ENCODE assay signal across 11 cellular contexts in genomic region chr17:4858068-4858879, GRCh38. TPM values are rescaled to one million over a fixed set of nuclear protein-coding genes. Genes with fewer than 3 reads are reported as not detected.
DNase-seq lines count a peak whose midpoint lies in the region; TF ChIP-seq lines count a peak whose summit lies in the region.
"Had no signal": no experiment of that assay in that cellular context is flagged by ENCODE, and none has a peak within 500 bp of the region (broad histone marks: within the 10 kb centered on the region; RNA-seq: fewer than 3 reads in every experiment).

No MANE protein-coding gene starts in this region.

- TF ChIP-seq POLR2A in uterus (IDR thresholded peaks at IDR 0.05): no peak

- no peaks in the 10 kb centered on the region for H3K27me3 ChIP-seq in mucosa of stomach (ENCODE audit: control insufficient read depth, insufficient read depth, low read length)
- no peaks in the 10 kb centered on the region for H3K27me3 ChIP-seq in uterus

- no peak overlapping the region for H3K4me3 Mint-ChIP-seq in CD14-positive monocyte

- peaks cover 48 to 59% of the 10 kb centered on the region in 2 donors for H3K36me3 Mint-ChIP-seq in CD14-positive monocyte

- no peaks in the 10 kb centered on the region for H3K9me3 ChIP-seq in mucosa of stomach (ENCODE audit: control insufficient read depth, low read length)
- H3K9me3 ChIP-seq in uterus: no peaks in the 10 kb centered on the region

- peak overlapping the region in 3 of 7 donors; percentile 10 to 63 (median 18) for H3K27ac Mint-ChIP-seq in CD14-positive monocyte

- peaks cover 2 to 4% (median 3%) of the 10 kb centered on the region in 3 donors for H3K27me3 Mint-ChIP-seq in CD14-positive monocyte (ENCODE audit: low read depth in 3 of 3)

- peaks cover 15% of the 10 kb centered on the region for H3K4me1 ChIP-seq in mucosa of stomach (ENCODE audit: control insufficient read depth, insufficient read depth, low read length)
- peaks cover 0 to 5% of the 10 kb centered on the region in 2 donors for H3K4me1 ChIP-seq in uterus

- H3K36me3 ChIP-seq in mucosa of stomach (ENCODE audit: control insufficient read depth, insufficient read depth, low read length) (no peaks in the 10 kb centered on the region), uterus (no peaks in the 10 kb centered on the region)

- intact Hi-C loops in uterus (cut with DNase I; ENCODE audit: low total_unique reads) (no loop called here), CD14-positive monocyte (cut with micrococcal nuclease) (no loop called here), posterior vena cava (cut with DNase I) (no loop called here)

- H3K9me3 Mint-ChIP-seq in CD14-positive monocyte: no peaks in the 10 kb centered on the region

- peak overlapping the region; percentile 43 for H3K9ac ChIP-seq in mucosa of stomach (ENCODE audit: low read length)

- peak overlapping the region; percentile 47 to 74 for H3K27ac ChIP-seq in uterus

- H3K4me1 Mint-ChIP-seq in CD14-positive monocyte: peaks cover 19% of the 10 kb centered on the region

- DNase-seq in NCI-H2029 (lab: John Stamatoyannopoulos, UW) (peak; percentile 14), NCI-H2029 treated with DMSO at 0.1 percent for 48 hours (lab: John Stamatoyannopoulos, UW) (no peak), foreskin melanocyte (peak; percentile 59), uterus (peak in 1 of 2 donors; percentile 39), CD14-positive monocyte (ENCODE audit: low spot score) (no peak), posterior vena cava (ENCODE audit: low spot score) (no peak), NCI-H2107 treated with DMSO at 0.1 percent for 48 hours (lab: John Stamatoyannopoulos, UW; ENCODE audit: unreplicated experiment) (no peak)
- DNase-seq: activated gamma-delta T cell treated with Interleukin-2 at 50 U/mL for 16 hours had no signal

- no peak for TF ChIP-seq CTCF in uterus (IDR thresholded peaks at IDR 0.05)
- no peak for TF ChIP-seq CTCF in CD14-positive monocyte (IDR thresholded peaks at IDR 0.05)

- H3K4me3 ChIP-seq in mucosa of stomach (ENCODE audit: low read length) (no peak overlapping the region), uterus (no peak overlapping the region)

RNA-seq across cellular contexts. Expression of gene MINK1, which starts 25.1 kb away (rescaled TPM):
- total RNA-seq in uterus: 10 to 100 TPM; 17.9 to 99.2 (median 27.9) TPM
- polyA plus RNA-seq in CD14-positive monocyte: 1 to 10 TPM; 3.2 to 7.2 TPM
- 10 to 100 TPM; 53.3 to 67.0 TPM for total RNA-seq in posterior vena cava

RNA-seq across cellular contexts. Expression of gene C17orf107, which starts 41.1 kb away (rescaled TPM):
- total RNA-seq in uterus (1 to 10 TPM in 3 of 4 donors, not detected in 1; 2.9 to 6.6 (median 3.5) TPM), posterior vena cava (1 to 10 TPM in 1 of 2 donors, under 1 TPM in 1; 1.00 to 1.3 TPM)
- 1 to 10 TPM; 1.9 to 4.2 TPM for polyA plus RNA-seq in CD14-positive monocyte

RNA-seq across cellular contexts. Expression of gene CHRNE, which starts 44.6 kb away (rescaled TPM):
- total RNA-seq in uterus (under 1 TPM in 2 of 4 donors, not detected in 2; 0.79 to 0.83 TPM), posterior vena cava (1 to 10 TPM in 1 of 2 donors, under 1 TPM in 1; 0.57 to 1.5 TPM)
- polyA plus RNA-seq in CD14-positive monocyte: 1 to 10 TPM in 1 of 2 donors, under 1 TPM in 1; 0.54 to 2.1 TPM
- total RNA-seq: A172, RPMI7951 had no signal

RNA-seq across cellular contexts. Expression of gene PLD2, which starts 51.3 kb away (rescaled TPM):
- total RNA-seq in uterus (10 to 100 TPM in 3 of 4 donors, 1 to 10 TPM in 1; 10.0 to 54.3 (median 25.1) TPM), posterior vena cava (10 to 100 TPM; 22.2 to 30.3 TPM)
- 1 to 10 TPM; 3.5 to 4.0 TPM for polyA plus RNA-seq in CD14-positive monocyte

Comparison
In these comparisons a context has a peak if more than half of its experiments do, and no peak if none do; other contexts are left out.
1. DNase-seq: peak in NCI-H2029 (single experiment) and foreskin melanocyte (single experiment); none in NCI-H2029 treated with DMSO at 0.1 percent for 48 hours (single experiment), CD14-positive monocyte (single experiment), posterior vena cava (single experiment) and NCI-H2107 treated with DMSO at 0.1 percent for 48 hours (single experiment).